ENCODE assay signal across 19 cellular contexts in the genomic region with DNA sequence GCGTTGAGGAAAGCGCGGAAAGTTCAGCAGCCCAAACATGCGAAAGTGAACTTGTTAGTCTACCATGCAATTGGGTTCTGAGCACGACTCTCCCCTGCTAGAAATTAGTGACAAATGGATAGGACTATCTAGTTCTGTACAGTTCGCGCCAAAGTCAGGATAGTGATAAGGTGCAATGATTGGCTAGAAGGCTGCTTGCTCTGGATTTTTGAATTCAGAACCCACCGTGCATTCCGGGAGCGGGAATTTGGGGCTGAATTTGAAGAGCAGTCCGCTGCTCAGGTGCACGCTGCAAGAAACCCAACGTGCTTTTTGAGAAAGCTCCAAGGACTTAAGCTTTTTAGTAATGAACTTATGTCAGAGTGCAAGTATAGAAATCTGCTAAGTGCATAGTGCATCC. TPM values are rescaled to one million over a fixed set of nuclear protein-coding genes. Genes with fewer than 3 reads are reported as not detected.
DNase-seq lines count a peak whose midpoint lies in the region; ATAC-seq, FAIRE-seq and TF ChIP-seq lines count a peak whose summit lies in the region.
"Had no signal": no experiment of that assay in that cellular context is flagged by ENCODE, and none has a peak within 500 bp of the region (broad histone marks: within the 10 kb centered on the region; RNA-seq: fewer than 3 reads in every experiment).

No MANE protein-coding gene starts in this region.

- no peak overlapping the region for H3K27ac ChIP-seq in neural progenitor cell
- H3K27ac ChIP-seq: BLaER1 treated with 17β-estradiol and CSF1 and Interleukin-3, amounts not matched to agents 10 nM and 100 nM; PC-9 had no signal

- no peaks in the 10 kb centered on the region for H4K20me1 ChIP-seq in neural progenitor cell (ENCODE audit: low read depth)
- H4K20me1 ChIP-seq: BLaER1 treated with 17β-estradiol and CSF1 and Interleukin-3, amounts not matched to agents 10 nM and 100 nM had no signal

- no peaks in the 10 kb centered on the region for H3F3A ChIP-seq in neural progenitor cell (ENCODE audit: low read depth)

- no peaks in the 10 kb centered on the region for H3K9me3 Mint-ChIP-seq in activated naive CD8-positive, alpha-beta T cell treated with anti-CD3 and anti-CD28 coated beads, Interleukin-2, amount 50 U/mL, for 24 hours
- H3K9me3 Mint-ChIP-seq in neural progenitor cell, result no peaks in the 10 kb centered on the region
- H3K9me3 Mint-ChIP-seq: CD8-positive, alpha-beta memory T cell had no signal

- H3K4me2 ChIP-seq in neural progenitor cell, result peak overlapping the region; percentile 67
- H3K4me2 ChIP-seq: BLaER1 treated with 17β-estradiol and CSF1 and Interleukin-3, amounts not matched to agents 10 nM and 100 nM; PC-9 had no signal

- DNase-seq in NCI-H82 (lab: John Stamatoyannopoulos, UW), result peak; percentile 3
- DNase-seq in NCI-H82 treated with DMSO at 0.1 percent for 48 hours (lab: John Stamatoyannopoulos, UW; ENCODE audit: unreplicated experiment), result no peak
- DNase-seq in EL, result peak; percentile 0
- peak; percentile 1 for DNase-seq in activated naive CD8-positive, alpha-beta T cell treated with anti-CD3 and anti-CD28 coated beads, Interleukin-2, amount 50 U/mL, for 24 hours
- DNase-seq in neural progenitor cell (ENCODE audit: low spot score), result no peak
- no peak for DNase-seq in LoVo (ENCODE audit: low spot score)
- no peak for DNase-seq in nucleus accumbens (lab: John Stamatoyannopoulos, UW)
- no peak for DNase-seq in frontal cortex (ENCODE audit: low spot score in 2 of 2)
- DNase-seq: CD8-positive, alpha-beta memory T cell; NCI-H1436; NCI-H2029 treated with DMSO at 0.1 percent for 48 hours; NCI-H2171 treated with DMSO at 0.1 percent for 48 hours; NCI-H510A; NCI-H774; PC-9 had no signal

- TF ChIP-seq CTCF in neural progenitor cell (IDR thresholded peaks at IDR 0.05), result no peak

- H2AFZ ChIP-seq in neural progenitor cell (replicated peaks), result no peak overlapping the region
- H2AFZ ChIP-seq: PC-9 had no signal

- peaks cover 9% of the 10 kb centered on the region for H3K4me1 Mint-ChIP-seq in activated naive CD8-positive, alpha-beta T cell treated with anti-CD3 and anti-CD28 coated beads, Interleukin-2, amount 50 U/mL, for 24 hours
- H3K4me1 Mint-ChIP-seq in neural progenitor cell, result peaks cover 9% of the 10 kb centered on the region

- H3K79me2 ChIP-seq in neural progenitor cell (ENCODE audit: low read depth), result no peaks in the 10 kb centered on the region

- no peaks in the 10 kb centered on the region for H3K4me1 ChIP-seq in neural progenitor cell
- H3K4me1 ChIP-seq: BLaER1 treated with 17β-estradiol and CSF1 and Interleukin-3, amounts not matched to agents 10 nM and 100 nM had no signal

- no peak for ATAC-seq in activated naive CD8-positive, alpha-beta T cell treated with anti-CD3 and anti-CD28 coated beads, Interleukin-2, amount 50 U/mL, for 24 hours
- ATAC-seq: HCT116, K562 had no signal

- H3K36me3 ChIP-seq in neural progenitor cell, result no peaks in the 10 kb centered on the region
- H3K36me3 ChIP-seq: BLaER1 treated with 17β-estradiol and CSF1 and Interleukin-3, amounts not matched to agents 10 nM and 100 nM had no signal

- no peak overlapping the region for H3K4me3 Mint-ChIP-seq in activated naive CD8-positive, alpha-beta T cell treated with anti-CD3 and anti-CD28 coated beads, Interleukin-2, amount 50 U/mL, for 24 hours
- peak overlapping the region; percentile 72 for H3K4me3 Mint-ChIP-seq in neural progenitor cell

- no peak for FAIRE-seq in frontal cortex (lab: Jason Lieb, UNC)
- FAIRE-seq: A204.1, K562 had no signal

- no peaks in the 10 kb centered on the region for H3K9me3 ChIP-seq in neural progenitor cell (ENCODE audit: low read depth)

- no peak overlapping the region for H3K4me3 ChIP-seq in neural progenitor cell
- H3K4me3 ChIP-seq: K562, PC-9 had no signal

- H3K9ac ChIP-seq in neural progenitor cell, result no peak overlapping the region
- H3K9ac ChIP-seq: BLaER1 treated with 17β-estradiol and CSF1 and Interleukin-3, amounts not matched to agents 10 nM and 100 nM had no signal

- H3K27me3 ChIP-seq in neural progenitor cell, result peaks cover 100% of the 10 kb centered on the region

- H3K36me3 Mint-ChIP-seq in activated naive CD8-positive, alpha-beta T cell treated with anti-CD3 and anti-CD28 coated beads, Interleukin-2, amount 50 U/mL, for 24 hours (ENCODE audit: low read depth), result no peaks in the 10 kb centered on the region
- no peaks in the 10 kb centered on the region for H3K36me3 Mint-ChIP-seq in neural progenitor cell
- H3K36me3 Mint-ChIP-seq: CD8-positive, alpha-beta memory T cell had no signal

- peaks cover 36% of the 10 kb centered on the region for H3K27me3 Mint-ChIP-seq in activated naive CD8-positive, alpha-beta T cell treated with anti-CD3 and anti-CD28 coated beads, Interleukin-2, amount 50 U/mL, for 24 hours
- peaks cover 51% of the 10 kb centered on the region for H3K27me3 Mint-ChIP-seq in neural progenitor cell (ENCODE audit: insufficient read depth, low read depth)

- H3K27ac Mint-ChIP-seq in activated naive CD8-positive, alpha-beta T cell treated with anti-CD3 and anti-CD28 coated beads, Interleukin-2, amount 50 U/mL, for 24 hours, result no peak overlapping the region
- no peak overlapping the region for H3K27ac Mint-ChIP-seq in neural progenitor cell
- H3K27ac Mint-ChIP-seq: CD8-positive, alpha-beta memory T cell had no signal

RNA-seq across cellular contexts. Expression of gene ESX1, which starts 0.7 kb away (rescaled TPM):
- not detected in 2 replicates for total RNA-seq in neural progenitor cell (ENCODE audit: low replicate concordance)
- total RNA-seq in frontal cortex, result not detected
- total RNA-seq: CD8-positive, alpha-beta memory T cell; K562 had no signal

Comparison
In these comparisons a context has a peak if more than half of its experiments do, and no peak if none do; other contexts are left out.
1. DNase-seq: peak in NCI-H82 (single experiment), EL (single experiment) and activated naive CD8-positive, alpha-beta T cell treated with anti-CD3 and anti-CD28 coated beads, Interleukin-2, amount 50 U/mL, for 24 hours (single experiment); none in NCI-H82 treated with DMSO at 0.1 percent for 48 hours (single experiment), neural progenitor cell (single experiment), LoVo (single experiment), nucleus accumbens (0 of 56) and frontal cortex (0 of 2).